In genomic region chr5:158765407-158765806, GRCh38 we compare ENCODE assay signal across 24 cellular contexts.
"Had no signal": no experiment of that assay in that cellular context is flagged by ENCODE, and none has a peak within 500 bp of the region (broad histone marks: within the 10 kb centered on the region; RNA-seq: fewer than 3 reads in every experiment).

No MANE protein-coding gene starts in this region.

- H3K27me3 Mint-ChIP-seq: activated CD4-positive, alpha-beta T cell treated with anti-CD3 and anti-CD28 coated beads, Interleukin-2, amount 10 ng/mL, durations not matched to agents 7 days and 5 days; activated CD8-positive, alpha-beta T cell treated with anti-CD3 and anti-CD28 coated beads for 36 hours; dendritic cell treated with granulocyte-macrophage colony-stimulating factor and Interleukin-4, amounts not matched to agents 40 ng/mL and 50 ng/mL, for 4 days had no signal

- H3K9me3 ChIP-seq: body of pancreas, heart left ventricle, pancreas, psoas muscle, right atrium auricular region, spleen, tibial artery had no signal

- H3K4me3 ChIP-seq: body of pancreas, heart left ventricle, pancreas, psoas muscle, right atrium auricular region, spleen, tibial artery had no signal

- H3K27me3 ChIP-seq: body of pancreas, heart left ventricle, pancreas, right atrium auricular region, spleen, tibial artery had no signal

- H3K27ac Mint-ChIP-seq: activated CD4-positive, alpha-beta T cell treated with anti-CD3 and anti-CD28 coated beads, Interleukin-2, amount 10 ng/mL, durations not matched to agents 7 days and 5 days; activated CD8-positive, alpha-beta memory T cell treated with anti-CD3 and anti-CD28 coated beads, Interleukin-2, amount 10 ng/mL, durations not matched to agents 7 days and 5 days; activated CD8-positive, alpha-beta T cell treated with anti-CD3 and anti-CD28 coated beads for 36 hours; activated naive CD4-positive, alpha-beta T cell treated with anti-CD3 and anti-CD28 coated beads, Interleukin-2, amount 50 U/mL, for 24 hours; dendritic cell treated with granulocyte-macrophage colony-stimulating factor and Interleukin-4, amounts not matched to agents 40 ng/mL and 50 ng/mL, for 4 days; nephron progenitor cell had no signal

- ATAC-seq: activated CD8-positive, alpha-beta memory T cell treated with anti-CD3 and anti-CD28 coated beads, Interleukin-2, amount 10 ng/mL, durations not matched to agents 7 days and 5 days; activated CD8-positive, alpha-beta T cell treated with anti-CD3 and anti-CD28 coated beads for 36 hours; body of pancreas; heart left ventricle; left cardiac atrium; pancreas; psoas muscle; stimulated activated naive CD8-positive, alpha-beta T cell treated with anti-CD3 and anti-CD28 coated beads, Interleukin-15, Interleukin-2, amounts not matched to agents 100 U/mL and 50 U/mL, for 24 hours had no signal

- H3K36me3 Mint-ChIP-seq: activated CD8-positive, alpha-beta memory T cell treated with anti-CD3 and anti-CD28 coated beads, Interleukin-2, amount 10 ng/mL, durations not matched to agents 7 days and 5 days; activated naive CD4-positive, alpha-beta T cell treated with anti-CD3 and anti-CD28 coated beads, Interleukin-2, amount 50 U/mL, for 24 hours had no signal

- H3K4me1 ChIP-seq: psoas muscle had no signal

- H3K27ac ChIP-seq: body of pancreas, heart left ventricle, pancreas, psoas muscle, right atrium auricular region, tibial artery, VCaP had no signal

- H3K4me1 Mint-ChIP-seq: activated CD8-positive, alpha-beta memory T cell treated with anti-CD3 and anti-CD28 coated beads, Interleukin-2, amount 10 ng/mL, durations not matched to agents 7 days and 5 days had no signal

- H3K4me3 Mint-ChIP-seq: activated CD4-positive, alpha-beta T cell treated with anti-CD3 and anti-CD28 coated beads, Interleukin-2, amount 10 ng/mL, durations not matched to agents 7 days and 5 days; activated CD8-positive, alpha-beta memory T cell treated with anti-CD3 and anti-CD28 coated beads, Interleukin-2, amount 10 ng/mL, durations not matched to agents 7 days and 5 days; activated CD8-positive, alpha-beta T cell treated with anti-CD3 and anti-CD28 coated beads for 36 hours; activated naive CD4-positive, alpha-beta T cell treated with anti-CD3 and anti-CD28 coated beads, Interleukin-2, amount 50 U/mL, for 24 hours; dendritic cell treated with granulocyte-macrophage colony-stimulating factor and Interleukin-4, amounts not matched to agents 40 ng/mL and 50 ng/mL, for 4 days; nephron progenitor cell had no signal

- H3K36me3 ChIP-seq: heart left ventricle, pancreas, right atrium auricular region, spleen, tibial artery had no signal

- DNase-seq: activated CD4-positive, alpha-beta T cell treated with anti-CD3 and anti-CD28 coated beads, Interleukin-2, amount 10 ng/mL, durations not matched to agents 7 days and 5 days; activated CD4-positive, CD25-positive, alpha-beta regulatory T cell treated with anti-CD3 and anti-CD28 coated beads, Interleukin-2, amount 50 U/mL, for 72 hours; activated CD8-positive, alpha-beta memory T cell treated with anti-CD3 and anti-CD28 coated beads, Interleukin-2, amount 10 ng/mL, durations not matched to agents 7 days and 5 days; activated CD8-positive, alpha-beta T cell treated with anti-CD3 and anti-CD28 coated beads for 36 hours; activated effector memory CD4-positive, alpha-beta T cell treated with anti-CD3 and anti-CD28 coated beads, Interleukin-2, amount 50 U/mL, for 16 hours; activated T-cell treated with anti-CD3 and anti-CD28 coated beads for 4 hours; anterior cingulate cortex; body of pancreas; effector CD4-positive, alpha-beta T cell; heart left ventricle; islet precursor cell; left cardiac atrium; nephron progenitor cell; pancreas; psoas muscle; spleen; stimulated activated CD4-positive, alpha-beta T cell treated with anti-CD3 and anti-CD28 coated beads, Interleukin-4, amount 100 ng/mL, for 1 hour; stimulated activated naive CD8-positive, alpha-beta T cell treated with anti-CD3 and anti-CD28 coated beads, Interleukin-15, Interleukin-2, amounts not matched to agents 100 U/mL and 50 U/mL, for 24 hours; substantia nigra; tibial artery had no signal

- H3K9me3 Mint-ChIP-seq: activated CD4-positive, alpha-beta T cell treated with anti-CD3 and anti-CD28 coated beads, Interleukin-2, amount 10 ng/mL, durations not matched to agents 7 days and 5 days; activated CD8-positive, alpha-beta T cell treated with anti-CD3 and anti-CD28 coated beads for 36 hours; activated naive CD4-positive, alpha-beta T cell treated with anti-CD3 and anti-CD28 coated beads, Interleukin-2, amount 50 U/mL, for 24 hours; dendritic cell treated with granulocyte-macrophage colony-stimulating factor and Interleukin-4, amounts not matched to agents 40 ng/mL and 50 ng/mL, for 4 days; nephron progenitor cell had no signal
